Comparison of ENCODE assay signal across 21 cellular contexts in genomic region chr2:128134573-128134972, GRCh38. TPM values are rescaled to one million over a fixed set of nuclear protein-coding genes. Genes with fewer than 3 reads are reported as not detected.
A peak's percentile ranks its signal among the peaks of the same experiment; 100 is the strongest.
DNase-seq lines count a peak whose midpoint lies in the region; ATAC-seq lines count a peak whose summit lies in the region.
"Had no signal": no experiment of that assay in that cellular context is flagged by ENCODE, and none has a peak within 500 bp of the region (broad histone marks: within the 10 kb centered on the region; RNA-seq: fewer than 3 reads in every experiment).

No MANE protein-coding gene starts in this region.

- peak overlapping the region; percentile 8 for H3K27ac Mint-ChIP-seq in activated T-cell treated with anti-CD3 and anti-CD28 coated beads, Interleukin-2, amount 50 U/mL, for 24 hours
- H3K27ac Mint-ChIP-seq in activated T-helper 1 cell treated with anti-CD3 and anti-CD28 coated beads, Interleukin-12 subunit alpha, Interleukin-12 subunit beta, Interleukin-2, Interleukin-4 antibody, amounts not matched to agents 30 ng/mL and 10 ng/mL and 1 ng/mL, durations not matched to agents 14 hours and 24 hours and 36 hours: peak overlapping the region; percentile 11
- H3K27ac Mint-ChIP-seq in stimulated activated effector memory CD8-positive, alpha-beta T cell treated with anti-CD3 and anti-CD28 coated beads, Interleukin-12 subunit alpha, Interleukin-12 subunit beta, amount 100 ng/mL, for 72 hours: peak overlapping the region; percentile 40

- ATAC-seq in stimulated activated effector memory CD8-positive, alpha-beta T cell treated with anti-CD3 and anti-CD28 coated beads, Interleukin-12 subunit alpha, Interleukin-12 subunit beta, amount 100 ng/mL, for 72 hours: peak; percentile 16
- no peak for ATAC-seq in HG02642 (IDR thresholded peaks at IDR 0.05; ENCODE audit: poor library complexity, unreplicated experiment)

- no peak for DNase-seq in activated T-cell treated with anti-CD3 and anti-CD28 coated beads, Interleukin-2, amount 50 U/mL, for 24 hours
- no peak for DNase-seq in activated T-cell treated with anti-CD3 and anti-CD28 coated beads, Interleukin-2, amount 50 U/mL, for 48 hours
- no peak for DNase-seq in activated T-helper 1 cell treated with anti-CD3 and anti-CD28 coated beads, Interleukin-12 subunit alpha, Interleukin-12 subunit beta, Interleukin-2, Interleukin-4 antibody, amounts not matched to agents 30 ng/mL and 10 ng/mL and 1 ng/mL, durations not matched to agents 14 hours and 24 hours and 36 hours (ENCODE audit: low spot score)
- DNase-seq in astrocyte of the hippocampus (ENCODE audit: low read depth, low spot score): peak; percentile 76
- no peak for DNase-seq in stimulated activated effector memory CD8-positive, alpha-beta T cell treated with anti-CD3 and anti-CD28 coated beads, Interleukin-12 subunit alpha, Interleukin-12 subunit beta, amount 100 ng/mL, for 72 hours (ENCODE audit: low spot score in 2 of 2)
- DNase-seq in iPS-NIHi7 (ENCODE audit: extremely low spot score): no peak
- DNase-seq: Calu3, DMS153, DND-41, Karpas-422, NCI-H1092, NCI-H1417 treated with DMSO at 0.1 percent for 48 hours, NCI-H1694 treated with DMSO at 0.1 percent for 48 hours, NCI-H2081 treated with DMSO at 0.1 percent for 48 hours, NCI-H2171, NCI-H226, NCI-H510A, NCI-H69, Right ventricle myocardium superior, RPMI8226 had no signal

- peaks cover 7% of the 10 kb centered on the region for H3K4me1 Mint-ChIP-seq in activated T-cell treated with anti-CD3 and anti-CD28 coated beads, Interleukin-2, amount 50 U/mL, for 24 hours (ENCODE audit: low read depth)
- no peaks in the 10 kb centered on the region for H3K4me1 Mint-ChIP-seq in activated T-helper 1 cell treated with anti-CD3 and anti-CD28 coated beads, Interleukin-12 subunit alpha, Interleukin-12 subunit beta, Interleukin-2, Interleukin-4 antibody, amounts not matched to agents 30 ng/mL and 10 ng/mL and 1 ng/mL, durations not matched to agents 14 hours and 24 hours and 36 hours (ENCODE audit: low read depth)
- no peaks in the 10 kb centered on the region for H3K4me1 Mint-ChIP-seq in stimulated activated effector memory CD8-positive, alpha-beta T cell treated with anti-CD3 and anti-CD28 coated beads, Interleukin-12 subunit alpha, Interleukin-12 subunit beta, amount 100 ng/mL, for 72 hours

- peaks cover 90% of the 10 kb centered on the region for H3K36me3 Mint-ChIP-seq in activated T-cell treated with anti-CD3 and anti-CD28 coated beads, Interleukin-2, amount 50 U/mL, for 24 hours (ENCODE audit: low read depth)
- H3K36me3 Mint-ChIP-seq in activated T-helper 1 cell treated with anti-CD3 and anti-CD28 coated beads, Interleukin-12 subunit alpha, Interleukin-12 subunit beta, Interleukin-2, Interleukin-4 antibody, amounts not matched to agents 30 ng/mL and 10 ng/mL and 1 ng/mL, durations not matched to agents 14 hours and 24 hours and 36 hours (ENCODE audit: low read depth): peaks cover 53% of the 10 kb centered on the region
- peaks cover 100% of the 10 kb centered on the region for H3K36me3 Mint-ChIP-seq in stimulated activated effector memory CD8-positive, alpha-beta T cell treated with anti-CD3 and anti-CD28 coated beads, Interleukin-12 subunit alpha, Interleukin-12 subunit beta, amount 100 ng/mL, for 72 hours

- no peak overlapping the region for H3K4me3 Mint-ChIP-seq in activated T-cell treated with anti-CD3 and anti-CD28 coated beads, Interleukin-2, amount 50 U/mL, for 24 hours
- H3K4me3 Mint-ChIP-seq in activated T-helper 1 cell treated with anti-CD3 and anti-CD28 coated beads, Interleukin-12 subunit alpha, Interleukin-12 subunit beta, Interleukin-2, Interleukin-4 antibody, amounts not matched to agents 30 ng/mL and 10 ng/mL and 1 ng/mL, durations not matched to agents 14 hours and 24 hours and 36 hours: no peak overlapping the region
- no peak overlapping the region for H3K4me3 Mint-ChIP-seq in stimulated activated effector memory CD8-positive, alpha-beta T cell treated with anti-CD3 and anti-CD28 coated beads, Interleukin-12 subunit alpha, Interleukin-12 subunit beta, amount 100 ng/mL, for 72 hours

- no peaks in the 10 kb centered on the region for H3K27me3 Mint-ChIP-seq in activated T-cell treated with anti-CD3 and anti-CD28 coated beads, Interleukin-2, amount 50 U/mL, for 24 hours
- no peaks in the 10 kb centered on the region for H3K27me3 Mint-ChIP-seq in activated T-helper 1 cell treated with anti-CD3 and anti-CD28 coated beads, Interleukin-12 subunit alpha, Interleukin-12 subunit beta, Interleukin-2, Interleukin-4 antibody, amounts not matched to agents 30 ng/mL and 10 ng/mL and 1 ng/mL, durations not matched to agents 14 hours and 24 hours and 36 hours (ENCODE audit: insufficient read depth)

- intact Hi-C loops in activated T-helper 1 cell treated with anti-CD3 and anti-CD28 coated beads, Interleukin-12 subunit alpha, Interleukin-12 subunit beta, Interleukin-2, Interleukin-4 antibody, amounts not matched to agents 30 ng/mL and 10 ng/mL and 1 ng/mL, durations not matched to agents 14 hours and 24 hours and 36 hours (cut with micrococcal nuclease): no loop called here

- H3K9me3 Mint-ChIP-seq in activated T-cell treated with anti-CD3 and anti-CD28 coated beads, Interleukin-2, amount 50 U/mL, for 24 hours: no peaks in the 10 kb centered on the region
- no peaks in the 10 kb centered on the region for H3K9me3 Mint-ChIP-seq in activated T-helper 1 cell treated with anti-CD3 and anti-CD28 coated beads, Interleukin-12 subunit alpha, Interleukin-12 subunit beta, Interleukin-2, Interleukin-4 antibody, amounts not matched to agents 30 ng/mL and 10 ng/mL and 1 ng/mL, durations not matched to agents 14 hours and 24 hours and 36 hours
- no peaks in the 10 kb centered on the region for H3K9me3 Mint-ChIP-seq in stimulated activated effector memory CD8-positive, alpha-beta T cell treated with anti-CD3 and anti-CD28 coated beads, Interleukin-12 subunit alpha, Interleukin-12 subunit beta, amount 100 ng/mL, for 72 hours

RNA-seq across cellular contexts. Expression of gene UGGT1, which starts 43.6 kb away (rescaled TPM):
- total RNA-seq in activated T-helper 1 cell treated with anti-CD3 and anti-CD28 coated beads, Interleukin-12 subunit alpha, Interleukin-12 subunit beta, Interleukin-2, Interleukin-4 antibody, amounts not matched to agents 30 ng/mL and 10 ng/mL and 1 ng/mL, durations not matched to agents 14 hours and 24 hours and 36 hours: 65.2 and 70.7 TPM in 2 replicates
